In the genomic region with DNA sequence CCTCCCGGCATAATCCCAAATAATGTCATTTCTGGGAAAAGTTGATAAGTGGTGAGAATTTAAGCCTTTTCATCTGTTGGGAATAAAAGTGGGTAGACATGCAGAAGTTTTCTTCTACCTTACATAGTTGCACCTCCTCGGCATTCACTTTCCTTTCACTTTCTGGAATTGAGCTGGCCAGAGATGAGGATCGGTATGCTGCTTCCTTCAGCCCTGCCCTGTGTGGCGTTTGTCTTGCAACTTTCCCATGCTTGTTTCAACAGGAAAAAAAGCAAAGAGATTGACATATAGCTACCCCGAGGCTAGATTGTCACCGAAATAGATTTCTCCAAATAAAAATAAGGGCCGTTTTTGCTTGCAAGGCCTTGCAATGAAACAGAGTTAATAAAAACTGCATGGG, we compare ENCODE assay signal across 2 cellular contexts.
TF ChIP-seq lines count a peak whose summit lies in the region.

No MANE protein-coding gene starts in this region.

TF ChIP-seq in IMR-90, 13 proteins besides CTCF, POLR2A, EP300 and RAD21 (continued from another document):
- no peak for TF ChIP-seq ELK1 (IDR thresholded peaks at IDR 0.05; ENCODE audit: borderline replicate concordance, low read depth, low read length)
- TF ChIP-seq USF2 (IDR thresholded peaks at IDR 0.05; ENCODE audit: low read depth, low read length) = no peak
- TF ChIP-seq RFX5 (IDR thresholded peaks at IDR 0.05; ENCODE audit: low read depth, low read length) = no peak
- TF ChIP-seq NFE2L2 (IDR thresholded peaks at IDR 0.05; ENCODE audit: low read depth, low read length) = no peak
- no peak for TF ChIP-seq RCOR1 (IDR thresholded peaks at IDR 0.05; ENCODE audit: insufficient replicate concordance, low read length)
- TF ChIP-seq MAFK (IDR thresholded peaks at IDR 0.05; ENCODE audit: low read depth, low read length) = no peak
- TF ChIP-seq CEBPB (IDR thresholded peaks at IDR 0.05; ENCODE audit: low read depth, low read length) = no peak

TF ChIP-seq in liver, 16 proteins besides CTCF, POLR2A, EP300 and RAD21 (continued from another document):
- TF ChIP-seq, protein P1, sequence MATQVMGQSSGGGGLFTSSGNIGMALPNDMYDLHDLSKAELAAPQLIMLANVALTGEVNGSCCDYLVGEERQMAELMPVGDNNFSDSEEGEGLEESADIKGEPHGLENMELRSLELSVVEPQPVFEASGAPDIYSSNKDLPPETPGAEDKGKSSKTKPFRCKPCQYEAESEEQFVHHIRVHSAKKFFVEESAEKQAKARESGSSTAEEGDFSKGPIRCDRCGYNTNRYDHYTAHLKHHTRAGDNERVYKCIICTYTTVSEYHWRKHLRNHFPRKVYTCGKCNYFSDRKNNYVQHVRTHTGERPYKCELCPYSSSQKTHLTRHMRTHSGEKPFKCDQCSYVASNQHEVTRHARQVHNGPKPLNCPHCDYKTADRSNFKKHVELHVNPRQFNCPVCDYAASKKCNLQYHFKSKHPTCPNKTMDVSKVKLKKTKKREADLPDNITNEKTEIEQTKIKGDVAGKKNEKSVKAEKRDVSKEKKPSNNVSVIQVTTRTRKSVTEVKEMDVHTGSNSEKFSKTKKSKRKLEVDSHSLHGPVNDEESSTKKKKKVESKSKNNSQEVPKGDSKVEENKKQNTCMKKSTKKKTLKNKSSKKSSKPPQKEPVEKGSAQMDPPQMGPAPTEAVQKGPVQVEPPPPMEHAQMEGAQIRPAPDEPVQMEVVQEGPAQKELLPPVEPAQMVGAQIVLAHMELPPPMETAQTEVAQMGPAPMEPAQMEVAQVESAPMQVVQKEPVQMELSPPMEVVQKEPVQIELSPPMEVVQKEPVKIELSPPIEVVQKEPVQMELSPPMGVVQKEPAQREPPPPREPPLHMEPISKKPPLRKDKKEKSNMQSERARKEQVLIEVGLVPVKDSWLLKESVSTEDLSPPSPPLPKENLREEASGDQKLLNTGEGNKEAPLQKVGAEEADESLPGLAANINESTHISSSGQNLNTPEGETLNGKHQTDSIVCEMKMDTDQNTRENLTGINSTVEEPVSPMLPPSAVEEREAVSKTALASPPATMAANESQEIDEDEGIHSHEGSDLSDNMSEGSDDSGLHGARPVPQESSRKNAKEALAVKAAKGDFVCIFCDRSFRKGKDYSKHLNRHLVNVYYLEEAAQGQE (IDR thresholded peaks at IDR 0.05) = no peak
- no peak for TF ChIP-seq HNF4A (conservative IDR thresholded peaks at IDR 0.05)
